In genomic region chr2:64807417-64807816, GRCh38 we compare ENCODE assay signal across 9 cellular contexts.
DNase-seq lines count a peak whose midpoint lies in the region; ATAC-seq and TF ChIP-seq lines count a peak whose summit lies in the region.
"Had no signal": no experiment of that assay in that cellular context is flagged by ENCODE, and none has a peak within 500 bp of the region (broad histone marks: within the 10 kb centered on the region; RNA-seq: fewer than 3 reads in every experiment).

No MANE protein-coding gene starts in this region.

- ATAC-seq in psoas muscle (peak; percentile 61 to 70 (median 63)), HG03025 (IDR thresholded peaks at IDR 0.05; ENCODE audit: low FRiP score, unreplicated experiment) (no peak)

- no peak overlapping the region for H3K27ac ChIP-seq in psoas muscle

- peaks cover 21% of the 10 kb centered on the region for H3K4me1 Mint-ChIP-seq in activated naive CD8-positive, alpha-beta T cell (ENCODE audit: low read depth)

- WGBS in psoas muscle, 3 donors: 60 to 74% (median 73%) methylated on average over 4 of the region's 4 CpGs

- peak overlapping the region; percentile 35 for H3K27ac Mint-ChIP-seq in activated naive CD8-positive, alpha-beta T cell

- no peaks in the 10 kb centered on the region for H3K27me3 Mint-ChIP-seq in activated naive CD8-positive, alpha-beta T cell

- no peak for TF ChIP-seq CTCF in psoas muscle (IDR thresholded peaks at IDR 0.05)

- H3K9me3 ChIP-seq in psoas muscle: no peaks in the 10 kb centered on the region

- intact Hi-C loops in psoas muscle (cut with DNase I): no loop called here

- H3K4me3 ChIP-seq in psoas muscle: no peak overlapping the region

- no peaks in the 10 kb centered on the region for H3K27me3 ChIP-seq in psoas muscle (ENCODE audit: insufficient read depth in 3 of 3, low read length in 2 of 3)

- H3K36me3 ChIP-seq in psoas muscle (ENCODE audit: insufficient read depth in 1 of 2, low read depth in 1 of 2): no peaks in the 10 kb centered on the region

- H3K4me3 Mint-ChIP-seq in activated naive CD8-positive, alpha-beta T cell: no peak overlapping the region
- H3K4me3 Mint-ChIP-seq: CD4-positive, CD25-positive, alpha-beta regulatory T cell had no signal

- no peaks in the 10 kb centered on the region for H3K9me3 Mint-ChIP-seq in activated naive CD8-positive, alpha-beta T cell (ENCODE audit: low read depth)

- peaks cover 2% of the 10 kb centered on the region for H3K36me3 Mint-ChIP-seq in activated naive CD8-positive, alpha-beta T cell
- H3K36me3 Mint-ChIP-seq: CD4-positive, CD25-positive, alpha-beta regulatory T cell had no signal

- peak; percentile 23 to 34 for DNase-seq in activated CD4-positive, alpha-beta T cell treated with anti-CD3 and anti-CD28 coated beads for 4 hours
- DNase-seq in activated CD4-positive, alpha-beta T cell treated with anti-CD3 and anti-CD28 coated beads for 1 hour: no peak
- DNase-seq in HS-5 (ENCODE audit: low read depth) (peak; percentile 98), psoas muscle (no peak), NCI-H446 treated with DMSO at 0.1 percent for 48 hours (lab: John Stamatoyannopoulos, UW) (no peak), NCI-H748 treated with DMSO at 0.1 percent for 48 hours (lab: John Stamatoyannopoulos, UW) (no peak)

- H3K4me1 ChIP-seq in psoas muscle: no peaks in the 10 kb centered on the region

Comparison
In these comparisons a context has a peak if more than half of its experiments do, and no peak if none do; other contexts are left out.
1. DNase-seq: peak in activated CD4-positive, alpha-beta T cell treated with anti-CD3 and anti-CD28 coated beads for 4 hours (2 of 2) and HS-5 (single experiment); none in activated CD4-positive, alpha-beta T cell treated with anti-CD3 and anti-CD28 coated beads for 1 hour (single experiment), psoas muscle (0 of 2), NCI-H446 treated with DMSO at 0.1 percent for 48 hours (single experiment) and NCI-H748 treated with DMSO at 0.1 percent for 48 hours (single experiment).